11 cellular contexts compared by ENCODE assay signal in genomic region chr17:69466905-69467630, GRCh38. TPM values are rescaled to one million over a fixed set of nuclear protein-coding genes. Genes with fewer than 3 reads are reported as not detected.
A peak's percentile ranks its signal among the peaks of the same experiment; 100 is the strongest.
DNase-seq lines count a peak whose midpoint lies in the region; TF ChIP-seq lines count a peak whose summit lies in the region.
"Had no signal": no experiment of that assay in that cellular context is flagged by ENCODE, and none has a peak within 500 bp of the region (broad histone marks: within the 10 kb centered on the region; RNA-seq: fewer than 3 reads in every experiment).

No MANE protein-coding gene starts in this region.

- H4K20me1 ChIP-seq in H9 (ENCODE audit: control insufficient read depth, insufficient read depth, insufficient read length): no peaks in the 10 kb centered on the region

- H3K14ac ChIP-seq in H9 (ENCODE audit: insufficient read depth, low read length): no peak overlapping the region

- no peak overlapping the region for H3K18ac ChIP-seq in H9 (ENCODE audit: insufficient read length, low read depth, low read length)

- peaks cover 4 to 23% (median 23%) of the 10 kb centered on the region in 3 experiments for H3K36me3 Mint-ChIP-seq in H9 (ENCODE audit: insufficient read depth in 1 of 3, low read depth in 3 of 3)

- no peaks in the 10 kb centered on the region for H3K79me1 ChIP-seq in H9 (ENCODE audit: insufficient read depth, low read depth, low read length, poor library complexity, severe bottlenecking)

- H2AK5ac ChIP-seq in H9 (ENCODE audit: insufficient read length, low read length): no peak overlapping the region

- no peak overlapping the region for H2BK20ac ChIP-seq in H9 (ENCODE audit: low read depth, low read length, poor library complexity, severe bottlenecking)

- no peak overlapping the region for H3K23ac ChIP-seq in H9 (ENCODE audit: insufficient read length, low read depth, low read length)

- H2BK120ac ChIP-seq in H9 (ENCODE audit: low read depth, low read length, poor library complexity, severe bottlenecking): no peak overlapping the region

- H3K4me1 ChIP-seq in H9 (ENCODE audit: insufficient read depth, low read length) (peaks cover 10% of the 10 kb centered on the region; the same call in 1 of the 2 replicates), iPS-20b (ENCODE audit: insufficient read depth, low read length) (peaks cover 21% of the 10 kb centered on the region; the same call in 1 of the 2 replicates)

- no peaks in the 10 kb centered on the region; a peak in 2 of 5 replicates for H3K9me3 Mint-ChIP-seq in H9
- H3K9me3 Mint-ChIP-seq: CD4-positive, alpha-beta memory T cell; stimulated activated naive CD8-positive, alpha-beta T cell treated with anti-CD3 and anti-CD28 coated beads, Interleukin-15, Interleukin-2, amounts not matched to agents 100 ng/mL and 50 ng/mL, for 24 hours had no signal

- H3T11ph ChIP-seq in H9 (ENCODE audit: low read length): no peak overlapping the region

- H4K5ac ChIP-seq in H9 (ENCODE audit: insufficient read length, low read depth, low read length): no peak overlapping the region

- no peaks in the 10 kb centered on the region for H3K23me2 ChIP-seq in H9 (ENCODE audit: insufficient read length, low read depth, low read length, poor library complexity, severe bottlenecking)

- H2BK15ac ChIP-seq in H9 (ENCODE audit: low read depth, low read length): no peak overlapping the region

- H3K4me3 ChIP-seq in astrocyte of the spinal cord (ENCODE audit: low read depth, low read length): no peak overlapping the region
- H3K4me3 ChIP-seq in iPS-20b (ENCODE audit: low read length): no peak overlapping the region
- H3K4me3 ChIP-seq: Peyer's patch had no signal

- no peak overlapping the region for H3K4ac ChIP-seq in H9 (ENCODE audit: low read depth, low read length)

- TF ChIP-seq CTCF in H9 (conservative IDR thresholded peaks at IDR 0.05) (no peak), astrocyte of the spinal cord (IDR thresholded peaks at IDR 0.05; ENCODE audit: low read depth, low read length) (no peak)

- H3K9me3 ChIP-seq in H9 (ENCODE audit: control insufficient read depth, low read depth, low read length) (no peaks in the 10 kb centered on the region), iPS-20b (ENCODE audit: insufficient read depth, low read depth, low read length) (no peaks in the 10 kb centered on the region)
- H3K9me3 ChIP-seq: Peyer's patch had no signal

- H3K79me2 ChIP-seq in H9 (ENCODE audit: insufficient read depth, low read length): no peaks in the 10 kb centered on the region

- no peak overlapping the region for H3K56ac ChIP-seq in H9 (ENCODE audit: insufficient read length, low read depth, low read length)

- no peak overlapping the region for H3K4me3 Mint-ChIP-seq in H9
- H3K4me3 Mint-ChIP-seq: stimulated activated naive CD8-positive, alpha-beta T cell treated with anti-CD3 and anti-CD28 coated beads, Interleukin-15, Interleukin-2, amounts not matched to agents 100 ng/mL and 50 ng/mL, for 24 hours had no signal

- in situ Hi-C loops in ACHN (cut with HindIII; ENCODE audit: low pct_ligation_motif_present, low pct_unique_long_range_greater_than_20kb, low sequenced_read_pairs): no loop called here
- in situ Hi-C loops in astrocyte of the spinal cord (cut with HindIII; ENCODE audit: low sequenced_read_pairs): no loop called here

- H3K27ac ChIP-seq in H9 (ENCODE audit: insufficient read length, low read depth, low read length) (no peak overlapping the region), iPS-20b (ENCODE audit: low read length) (peak overlapping the region; percentile 79)
- H3K27ac ChIP-seq: Peyer's patch had no signal

- no peak overlapping the region for H2BK5ac ChIP-seq in H9 (ENCODE audit: insufficient read length, low read length)

- no peak overlapping the region for H4K91ac ChIP-seq in H9 (ENCODE audit: insufficient read length, low read depth, low read length)

- H3K9ac ChIP-seq in H9 (ENCODE audit: extremely low read depth, insufficient read length, low read length) (no peak overlapping the region), iPS-20b (ENCODE audit: low read depth, low read length) (peak overlapping the region; percentile 50; the same call in 1 of the 2 replicates)

- no peaks in the 10 kb centered on the region; the same call in 1 of the 2 replicates for H3K27me3 Mint-ChIP-seq in H9 (ENCODE audit: low read depth)
- H3K27me3 Mint-ChIP-seq: CD4-positive, alpha-beta memory T cell; stimulated activated naive CD8-positive, alpha-beta T cell treated with anti-CD3 and anti-CD28 coated beads, Interleukin-15, Interleukin-2, amounts not matched to agents 100 ng/mL and 50 ng/mL, for 24 hours had no signal

- no peak overlapping the region for H4K8ac ChIP-seq in H9 (replicated peaks; ENCODE audit: insufficient read length, low read depth, low read length)

- H3K27me3 ChIP-seq in H9 (ENCODE audit: insufficient read depth, low read length): no peaks in the 10 kb centered on the region
- H3K27me3 ChIP-seq in iPS-20b (ENCODE audit: insufficient read depth, low read length): no peaks in the 10 kb centered on the region
- H3K27me3 ChIP-seq: Peyer's patch had no signal

- DNase-seq in ACHN: peak; percentile 76
- peak; percentile 80 for DNase-seq in H9
- DNase-seq in astrocyte of the spinal cord (ENCODE audit: low read depth, low spot score): peak; percentile 72
- no peak for DNase-seq in NCI-H2029 treated with DMSO at 0.1 percent for 48 hours (lab: John Stamatoyannopoulos, UW)
- DNase-seq in activated naive CD4-positive, alpha-beta T cell treated with Interleukin-2 at 50 U/mL for 16 hours: no peak
- DNase-seq in DMS114 treated with DMSO at 0.1 percent for 48 hours (lab: John Stamatoyannopoulos, UW; ENCODE audit: unreplicated experiment): no peak
- DNase-seq in midbrain (lab: John Stamatoyannopoulos, UW): no peak
- DNase-seq: CD4-positive, alpha-beta memory T cell; Peyer's patch had no signal

- WGBS in H9 (ENCODE audit: extremely low coverage, insufficient read length, low lambda C conversion rate): no CpG with 5 or more reads among the region's 3 CpGs

- H2BK12ac ChIP-seq in H9 (ENCODE audit: insufficient read length, low read depth, low read length): no peak overlapping the region

- no peak overlapping the region for H3K4me2 ChIP-seq in H9 (ENCODE audit: insufficient read depth, insufficient read length, low read length)

- H2AFZ ChIP-seq in H9 (ENCODE audit: low read length): no peak overlapping the region

- peak overlapping the region in 2 of 3 experiments; percentile 74 to 81; a peak in 5 of 7 replicates for H3K27ac Mint-ChIP-seq in H9
- H3K27ac Mint-ChIP-seq: stimulated activated naive CD8-positive, alpha-beta T cell treated with anti-CD3 and anti-CD28 coated beads, Interleukin-15, Interleukin-2, amounts not matched to agents 100 ng/mL and 50 ng/mL, for 24 hours had no signal

- H3K36me3 ChIP-seq in iPS-20b (ENCODE audit: insufficient read depth, low read depth, low read length): no peaks in the 10 kb centered on the region; the same call in 1 of the 2 replicates
- H3K36me3 ChIP-seq: Peyer's patch had no signal

- peaks cover 32 to 34% of the 10 kb centered on the region in 2 experiments for H3K4me1 Mint-ChIP-seq in H9

RNA-seq across cellular contexts. Expression of gene MAP2K6, which starts 52.6 kb away (rescaled TPM):
- total RNA-seq in H9 (2021): 17.7 and 18.9 TPM in 2 replicates

Comparison
In these comparisons a context has a peak if more than half of its experiments do, and no peak if none do; other contexts are left out.
1. DNase-seq: peak in ACHN (single experiment), H9 (single experiment) and astrocyte of the spinal cord (single experiment); none in NCI-H2029 treated with DMSO at 0.1 percent for 48 hours (single experiment), activated naive CD4-positive, alpha-beta T cell treated with Interleukin-2 at 50 U/mL for 16 hours (single experiment), DMS114 treated with DMSO at 0.1 percent for 48 hours (single experiment) and midbrain (single experiment).